In genomic region chr1:236524142-236524891, GRCh38 we compare ENCODE assay signal across 8 cellular contexts. TPM values are rescaled to one million over a fixed set of nuclear protein-coding genes. Genes with fewer than 3 reads are reported as not detected.
DNase-seq lines count a peak whose midpoint lies in the region; ATAC-seq and TF ChIP-seq lines count a peak whose summit lies in the region.

No MANE protein-coding gene starts in this region.

- intact Hi-C loops in activated CD4-positive, alpha-beta memory T cell treated with anti-CD3 and anti-CD28 coated beads for 36 hours (cut with micrococcal nuclease) = loop anchor here (1.0 to 10.0 kb wide), 6 partner anchors 10 to 530 kb away; partner anchors contain the start of genes ERO1B and HEATR1
- intact Hi-C loops in lower lobe of right lung (cut with DNase I) = no loop called here

- peak; percentile 97 for ATAC-seq in HG03378 (IDR thresholded peaks at IDR 0.05; ENCODE audit: unreplicated experiment)
- ATAC-seq in lower lobe of right lung = peak; percentile 86 to 88

- H3K27ac ChIP-seq in BLaER1 (peak overlapping the region; percentile 79), lower lobe of right lung (peak overlapping the region; percentile 95)

- H3K4me3 ChIP-seq in BLaER1 = peak overlapping the region; percentile 84
- H3K4me3 ChIP-seq in lower lobe of right lung = peak overlapping the region; percentile 99

- H3K9me3 ChIP-seq in BLaER1 = no peaks in the 10 kb centered on the region
- H3K9me3 ChIP-seq in lower lobe of right lung = no peaks in the 10 kb centered on the region

- peaks cover 26% of the 10 kb centered on the region for H3K4me1 Mint-ChIP-seq in activated CD4-positive, alpha-beta memory T cell treated with anti-CD3 and anti-CD28 coated beads for 36 hours (ENCODE audit: low read depth)

- H3K36me3 Mint-ChIP-seq in activated CD4-positive, alpha-beta memory T cell treated with anti-CD3 and anti-CD28 coated beads for 36 hours = peaks cover 26% of the 10 kb centered on the region

- peak overlapping the region; percentile 97 for H3K4me3 Mint-ChIP-seq in activated CD4-positive, alpha-beta memory T cell treated with anti-CD3 and anti-CD28 coated beads for 36 hours

- H3K36me3 ChIP-seq in BLaER1 (peaks cover 29% of the 10 kb centered on the region), lower lobe of right lung (peaks cover 32% of the 10 kb centered on the region)

- H3K9me3 Mint-ChIP-seq in activated CD4-positive, alpha-beta memory T cell treated with anti-CD3 and anti-CD28 coated beads for 36 hours = no peaks in the 10 kb centered on the region

- peak; percentile 67 for TF ChIP-seq POLR2A in GM19099 (IDR thresholded peaks at IDR 0.05; ENCODE audit: extremely low read depth, insufficient read length, low read depth)

- CTCF ChIA-PET in activated CD4-positive, alpha-beta memory T cell treated with anti-CD3 and anti-CD28 coated beads for 36 hours (lab: Charles Lee) = interaction anchor here (2.2 kb wide), 1 partner anchor 10 kb away, joined by 6 read pairs; no protein-coding TSS in a partner anchor

- peak overlapping the region; percentile 93 for H3K4me2 ChIP-seq in BLaER1

- H4K20me1 ChIP-seq in BLaER1 = no peaks in the 10 kb centered on the region

- TF ChIP-seq CTCF in lower lobe of right lung (IDR thresholded peaks at IDR 0.05) = no peak

- POLR2A ChIA-PET in activated CD4-positive, alpha-beta memory T cell treated with anti-CD3 and anti-CD28 coated beads for 36 hours (lab: Charles Lee) = interaction anchor here (0.9 to 1.1 kb wide), 2 partner anchors 10 to 16 kb away, joined by 3 to 9 read pairs; no protein-coding TSS in a partner anchor

- DNase-seq in NCI-H526 (lab: John Stamatoyannopoulos, UW) = peak; percentile 64 to 73
- peak; percentile 74 for DNase-seq in activated CD4-positive, alpha-beta memory T cell treated with anti-CD3 and anti-CD28 coated beads for 36 hours
- DNase-seq in effector CD8-positive, alpha-beta T cell (lab: John Stamatoyannopoulos, UW) = peak; percentile 23
- DNase-seq in lower lobe of right lung = peak; percentile 53
- DNase-seq in stimulated activated CD8-positive, alpha-beta memory T cell treated with anti-CD3 and anti-CD28 coated beads, Interleukin-12 subunit alpha, Interleukin-12 subunit beta, amount 100 ng/mL, for 24 hours (ENCODE audit: extremely low read depth) = peak; percentile 15

- H3K9ac ChIP-seq in BLaER1 = peak overlapping the region; percentile 80

- H3K27me3 Mint-ChIP-seq in activated CD4-positive, alpha-beta memory T cell treated with anti-CD3 and anti-CD28 coated beads for 36 hours = no peaks in the 10 kb centered on the region

- peak overlapping the region; percentile 98 for H3K27ac Mint-ChIP-seq in activated CD4-positive, alpha-beta memory T cell treated with anti-CD3 and anti-CD28 coated beads for 36 hours

- H3K4me1 ChIP-seq in BLaER1 (peaks cover 24% of the 10 kb centered on the region), lower lobe of right lung (peaks cover 17% of the 10 kb centered on the region)

- H3K27me3 ChIP-seq in BLaER1 (no peaks in the 10 kb centered on the region), lower lobe of right lung (ENCODE audit: low read depth) (no peaks in the 10 kb centered on the region)

RNA-seq across cellular contexts. Expression of gene LGALS8, which starts 0.5 kb away (rescaled TPM):
- 10 to 100 TPM; 83.7 to 88.3 TPM for total RNA-seq in activated CD4-positive, alpha-beta memory T cell treated with anti-CD3 and anti-CD28 coated beads for 36 hours
- 72.3 TPM for total RNA-seq in lower lobe of right lung

Comparison
In these comparisons a context has a peak if more than half of its experiments do, and no peak if none do; other contexts are left out.
1. Peak in every context shown above with its lines: DNase-seq, ATAC-seq, H3K4me3 ChIP-seq and H3K27ac ChIP-seq.
2. DNase-seq: peak in every context shown above with its lines; median percentile 74 in activated CD4-positive, alpha-beta memory T cell treated with anti-CD3 and anti-CD28 coated beads for 36 hours; 68 in NCI-H526; 53 in lower lobe of right lung; 23 in effector CD8-positive, alpha-beta T cell; 15 in stimulated activated CD8-positive, alpha-beta memory T cell treated with anti-CD3 and anti-CD28 coated beads, Interleukin-12 subunit alpha, Interleukin-12 subunit beta, amount 100 ng/mL, for 24 hours.